ENCODE assay signal across 1 cellular context in the genomic region with DNA sequence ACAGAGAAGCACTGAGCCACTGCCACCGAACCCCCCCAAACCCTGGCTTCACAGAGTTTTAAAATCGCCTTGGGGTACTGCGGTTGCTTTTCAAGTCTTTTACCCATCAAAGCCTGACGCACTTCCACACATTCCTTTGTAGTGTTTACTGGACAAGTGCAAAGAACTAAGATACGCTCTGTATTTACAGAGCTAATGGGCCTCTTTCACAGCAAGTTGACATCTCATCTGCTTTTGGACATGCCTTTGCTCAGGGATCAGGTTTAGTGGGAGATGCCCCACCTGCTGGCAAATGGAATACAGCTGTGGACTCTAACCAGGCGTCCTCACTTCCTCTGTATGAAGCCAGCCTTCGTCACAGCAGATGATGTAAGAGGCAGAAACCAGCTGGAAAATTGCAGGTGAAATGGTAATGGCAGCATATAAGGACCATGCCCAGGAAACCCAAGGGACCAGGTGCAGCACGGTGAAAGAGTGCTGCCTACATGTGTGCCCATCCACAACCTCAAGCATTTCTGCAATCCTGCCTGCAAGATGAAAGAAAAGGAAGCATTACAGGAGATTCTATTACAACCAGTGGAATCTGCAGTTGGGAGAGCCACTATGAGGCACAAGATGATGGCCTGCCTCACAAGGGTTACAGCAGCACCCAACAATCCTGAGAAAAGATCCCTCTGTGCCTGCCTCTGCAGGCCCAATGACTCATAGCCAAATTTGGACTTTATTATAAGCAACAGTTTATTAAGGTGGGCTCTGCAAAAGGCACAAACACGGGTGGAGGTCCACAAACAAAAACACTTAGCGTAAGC.
TF ChIP-seq lines count a peak whose summit lies in the region.

No MANE protein-coding gene starts in this region.

TF ChIP-seq in HepG2, 621 proteins besides CTCF, POLR2A, EP300 and RAD21 (continued from another document and continues in another):
- TF ChIP-seq RERE (CRISPR knock-in tag; IDR thresholded peaks at IDR 0.05; ENCODE audit: low read depth) (peak; percentile 95; the same call in 1 of the 2 replicates), KMT2B (CRISPR knock-in tag; IDR thresholded peaks at IDR 0.05) (no peak), NPAS2 (CRISPR knock-in tag; IDR thresholded peaks at IDR 0.05; ENCODE audit: borderline replicate concordance) (no peak), ZNF543 (CRISPR knock-in tag; IDR thresholded peaks at IDR 0.05) (no peak; the same call in 1 of the 2 replicates), ZNF724P (CRISPR knock-in tag; IDR thresholded peaks at IDR 0.05; ENCODE audit: borderline replicate concordance) (no peak), JDP2 (CRISPR knock-in tag; IDR thresholded peaks at IDR 0.05; ENCODE audit: borderline replicate concordance) (no peak; the same call in 1 of the 2 replicates), MEF2D (CRISPR knock-in tag; IDR thresholded peaks at IDR 0.05) (peak; percentile 38; the same call in 1 of the 2 replicates), SOX13 (IDR thresholded peaks at IDR 0.05) (peak; percentile 81; the same call in 1 of the 2 replicates), SOX13 (CRISPR knock-in tag; conservative IDR thresholded peaks at IDR 0.05 in 1 of 2, IDR thresholded peaks at IDR 0.05 in 1 of 2) (peak in 1 of 2 experiments; percentile 92; a peak in 2 of 4 replicates), ZBTB20 (CRISPR knock-in tag; IDR thresholded peaks at IDR 0.05; ENCODE audit: borderline replicate concordance, low read depth) (no peak; the same call in 1 of the 2 replicates), HNF1A (IDR thresholded peaks at IDR 0.05; ENCODE audit: low read depth) (no peak; the same call in 1 of the 2 replicates), HNF1A (CRISPR knock-in tag; IDR thresholded peaks at IDR 0.05; ENCODE audit: borderline replicate concordance) (peak; percentile 23; the same call in 1 of the 2 replicates), NONO (IDR thresholded peaks at IDR 0.05) (no peak), NONO (CRISPR knock-in tag; conservative IDR thresholded peaks at IDR 0.05) (peak; percentile 73), NKX3-1 (CRISPR knock-in tag; IDR thresholded peaks at IDR 0.05) (peak; percentile 71; the same call in 1 of the 2 replicates), GTF3A (CRISPR knock-in tag; conservative IDR thresholded peaks at IDR 0.05) (no peak), FOXC1 (CRISPR knock-in tag; IDR thresholded peaks at IDR 0.05; ENCODE audit: borderline replicate concordance) (no peak), FOXK2 (IDR thresholded peaks at IDR 0.05) (peak; percentile 92), ARID5B (CRISPR knock-in tag; IDR thresholded peaks at IDR 0.05) (peak; percentile 92), SYNCRIP (IDR thresholded peaks at IDR 0.05; ENCODE audit: insufficient read depth, low read depth, low read length) (no peak), SP5 (CRISPR knock-in tag; IDR thresholded peaks at IDR 0.05; ENCODE audit: borderline replicate concordance, low read depth) (peak; percentile 65), GFI1 (CRISPR knock-in tag; IDR thresholded peaks at IDR 0.05; ENCODE audit: borderline replicate concordance) (0 out of 2 replicates have a peak, but pooled peaks have one; percentile 24), ZNF773 (CRISPR knock-in tag; IDR thresholded peaks at IDR 0.05; ENCODE audit: borderline replicate concordance) (no peak), MED13 (CRISPR knock-in tag; IDR thresholded peaks at IDR 0.05) (no peak), ZNF841 (CRISPR knock-in tag; IDR thresholded peaks at IDR 0.05; ENCODE audit: borderline replicate concordance) (no peak), KLF11 (CRISPR knock-in tag; IDR thresholded peaks at IDR 0.05) (no peak), SAFB2 (CRISPR knock-in tag; IDR thresholded peaks at IDR 0.05; ENCODE audit: borderline replicate concordance, low read depth) (peak; percentile 29; the same call in 1 of the 2 replicates), RBM39 (IDR thresholded peaks at IDR 0.05; ENCODE audit: low read depth, low read length, poor library complexity, severe bottlenecking) (no peak), XRCC5 (optimal IDR thresholded peaks at IDR 0.05; ENCODE audit: low read length) (peak; percentile 70), HIVEP1 (CRISPR knock-in tag; IDR thresholded peaks at IDR 0.05) (no peak), ZNF441 (CRISPR knock-in tag; IDR thresholded peaks at IDR 0.05; ENCODE audit: borderline replicate concordance) (no peak), PLRG1 (conservative IDR thresholded peaks at IDR 0.05) (no peak), GPN1 (CRISPR knock-in tag; IDR thresholded peaks at IDR 0.05; ENCODE audit: borderline replicate concordance) (no peak), RNF2 (conservative IDR thresholded peaks at IDR 0.05; ENCODE audit: low read depth) (no peak)
- TF ChIP-seq, protein P1, sequence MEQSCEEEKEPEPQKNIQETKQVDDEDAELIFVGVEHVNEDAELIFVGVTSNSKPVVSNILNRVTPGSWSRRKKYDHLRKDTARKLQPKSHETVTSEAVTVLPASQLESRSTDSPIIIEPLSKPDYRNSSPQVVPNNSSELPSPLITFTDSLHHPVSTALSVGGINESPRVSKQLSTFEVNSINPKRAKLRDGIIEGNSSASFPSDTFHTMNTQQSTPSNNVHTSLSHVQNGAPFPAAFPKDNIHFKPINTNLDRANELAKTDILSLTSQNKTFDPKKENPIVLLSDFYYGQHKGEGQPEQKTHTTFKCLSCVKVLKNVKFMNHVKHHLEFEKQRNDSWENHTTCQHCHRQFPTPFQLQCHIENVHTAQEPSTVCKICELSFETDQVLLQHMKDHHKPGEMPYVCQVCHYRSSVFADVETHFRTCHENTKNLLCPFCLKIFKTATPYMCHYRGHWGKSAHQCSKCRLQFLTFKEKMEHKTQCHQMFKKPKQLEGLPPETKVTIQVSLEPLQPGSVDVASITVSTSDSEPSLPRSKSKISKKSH (CRISPR knock-in tag; IDR thresholded peaks at IDR 0.05; ENCODE audit: borderline replicate concordance): no peak
- TF ChIP-seq, protein P2, sequence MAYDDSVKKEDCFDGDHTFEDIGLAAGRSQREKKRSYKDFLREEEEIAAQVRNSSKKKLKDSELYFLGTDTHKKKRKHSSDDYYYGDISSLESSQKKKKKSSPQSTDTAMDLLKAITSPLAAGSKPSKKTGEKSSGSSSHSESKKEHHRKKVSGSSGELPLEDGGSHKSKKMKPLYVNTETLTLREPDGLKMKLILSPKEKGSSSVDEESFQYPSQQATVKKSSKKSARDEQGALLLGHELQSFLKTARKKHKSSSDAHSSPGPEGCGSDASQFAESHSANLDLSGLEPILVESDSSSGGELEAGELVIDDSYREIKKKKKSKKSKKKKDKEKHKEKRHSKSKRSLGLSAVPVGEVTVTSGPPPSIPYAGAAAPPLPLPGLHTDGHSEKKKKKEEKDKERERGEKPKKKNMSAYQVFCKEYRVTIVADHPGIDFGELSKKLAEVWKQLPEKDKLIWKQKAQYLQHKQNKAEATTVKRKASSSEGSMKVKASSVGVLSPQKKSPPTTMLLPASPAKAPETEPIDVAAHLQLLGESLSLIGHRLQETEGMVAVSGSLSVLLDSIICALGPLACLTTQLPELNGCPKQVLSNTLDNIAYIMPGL (CRISPR knock-in tag; IDR thresholded peaks at IDR 0.05; ENCODE audit: borderline replicate concordance in 1 of 2, low read depth in 1 of 2): peak in 1 of 2 experiments; percentile 78; a peak in 2 of 4 replicates
- TF ChIP-seq, protein P3, sequence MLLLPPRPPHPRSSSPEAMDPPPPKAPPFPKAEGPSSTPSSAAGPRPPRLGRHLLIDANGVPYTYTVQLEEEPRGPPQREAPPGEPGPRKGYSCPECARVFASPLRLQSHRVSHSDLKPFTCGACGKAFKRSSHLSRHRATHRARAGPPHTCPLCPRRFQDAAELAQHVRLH (CRISPR knock-in tag; IDR thresholded peaks at IDR 0.05; ENCODE audit: borderline replicate concordance, low read depth): no peak; the same call in 1 of the 2 replicates
